In the genomic region with DNA sequence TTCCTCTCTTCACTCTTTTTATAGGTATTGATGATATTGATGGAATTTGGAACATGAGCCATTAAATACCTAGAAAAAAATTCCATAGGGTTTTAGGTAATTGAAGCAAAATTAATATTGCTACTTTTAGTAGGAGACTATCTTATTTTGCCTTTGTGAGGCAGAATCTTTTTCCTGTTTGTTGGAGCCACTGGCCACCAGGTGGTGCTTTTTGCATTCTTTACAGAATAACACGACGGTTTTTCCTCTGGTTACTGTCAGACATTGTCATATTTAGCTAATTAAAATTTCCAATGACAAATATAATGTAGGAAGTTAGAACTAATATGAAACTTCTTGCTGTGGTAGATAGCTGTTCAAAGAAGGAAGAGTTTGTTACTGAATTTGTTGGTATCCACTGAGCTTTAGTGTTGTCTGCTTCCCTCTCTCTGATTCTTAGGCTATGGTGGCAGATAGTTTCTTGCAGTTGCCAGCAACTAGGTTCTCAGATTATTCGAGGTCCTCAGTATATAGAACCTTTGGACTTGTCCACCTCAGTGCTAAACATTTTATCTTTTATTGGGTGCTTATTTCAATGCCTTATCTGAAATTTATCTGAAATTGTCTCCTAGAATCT, we compare ENCODE assay signal across 9 cellular contexts. TPM values are rescaled to one million over a fixed set of nuclear protein-coding genes. Genes with fewer than 3 reads are reported as not detected.
DNase-seq lines count a peak whose midpoint lies in the region; ATAC-seq and TF ChIP-seq lines count a peak whose summit lies in the region.
"Had no signal": no experiment of that assay in that cellular context is flagged by ENCODE, and none has a peak within 500 bp of the region (broad histone marks: within the 10 kb centered on the region; RNA-seq: fewer than 3 reads in every experiment).

No MANE protein-coding gene starts in this region.

- POLR2A ChIA-PET in activated B cell treated with CpG ODN at 0.5 μM for 24 hours (lab: Charles Lee) = interaction anchor here (1.1 to 1.4 kb wide), 4 partner anchors 22 to 66 kb away, joined by 4 to 5 read pairs (median 4); no protein-coding TSS in a partner anchor

- H3K27ac Mint-ChIP-seq in activated B cell treated with CpG ODN at 0.5 μM for 24 hours (peak overlapping the region; percentile 72), type B pancreatic cell (peak overlapping the region; percentile 9)

- ATAC-seq in GM21423 (IDR thresholded peaks at IDR 0.05; ENCODE audit: unreplicated experiment) = peak; percentile 68
- peak; percentile 47 for ATAC-seq in activated B cell treated with CpG ODN at 0.5 μM for 24 hours (ENCODE audit: low read depth)

- intact Hi-C loops in activated B cell treated with CpG ODN at 0.5 μM for 24 hours (cut with micrococcal nuclease) = loop anchor here (1.0 to 5.0 kb wide), 4 partner anchors 16 to 567 kb away; a partner anchor contains a TSS

- no peaks in the 10 kb centered on the region for H3K27me3 Mint-ChIP-seq in activated B cell treated with CpG ODN at 0.5 μM for 24 hours
- no peaks in the 10 kb centered on the region for H3K27me3 Mint-ChIP-seq in type B pancreatic cell

- no peak overlapping the region for H3K4me3 Mint-ChIP-seq in activated B cell treated with CpG ODN at 0.5 μM for 24 hours
- no peak overlapping the region for H3K4me3 Mint-ChIP-seq in type B pancreatic cell

- CTCF ChIA-PET in activated B cell treated with CpG ODN at 0.5 μM for 24 hours (lab: Charles Lee) = interaction anchor here (0.8 to 4.1 kb wide), 17 partner anchors 9 to 158 kb away, joined by 3 to 47 read pairs (median 7); a partner anchor contains a TSS

- H3K36me3 Mint-ChIP-seq in activated B cell treated with CpG ODN at 0.5 μM for 24 hours (ENCODE audit: low read depth) = peaks cover 63% of the 10 kb centered on the region
- peaks cover 9% of the 10 kb centered on the region for H3K36me3 Mint-ChIP-seq in type B pancreatic cell
- H3K36me3 Mint-ChIP-seq: activated naive CD4-positive, alpha-beta T cell treated with anti-CD3 and anti-CD28 coated beads, Interleukin-2, amount 50 U/mL, for 72 hours had no signal

- H3K4me1 Mint-ChIP-seq in activated B cell treated with CpG ODN at 0.5 μM for 24 hours = peaks cover 19% of the 10 kb centered on the region
- H3K4me1 Mint-ChIP-seq in type B pancreatic cell (ENCODE audit: unreplicated experiment) = no peaks in the 10 kb centered on the region

- TF ChIP-seq CTCF in activated B cell treated with CpG ODN at 0.5 μM for 24 hours (IDR thresholded peaks at IDR 0.05) = no peak
- TF ChIP-seq CTCF in type B pancreatic cell (conservative IDR thresholded peaks at IDR 0.05) = peak; percentile 82

- DNase-seq in Daoy (ENCODE audit: low read depth) = peak; percentile 8
- peak; percentile 71 for DNase-seq in NAMALWA (ENCODE audit: low spot score)
- DNase-seq in activated B cell treated with CpG ODN at 0.5 μM for 24 hours = no peak
- DNase-seq in effector CD8-positive, alpha-beta T cell (lab: John Stamatoyannopoulos, UW) = peak; percentile 19
- peak; percentile 62 for DNase-seq in middle frontal gyrus (ENCODE audit: extremely low spot score, low spot score)
- DNase-seq in type B pancreatic cell (ENCODE audit: extremely low spot score, unreplicated experiment) = no peak
- no peak for DNase-seq in SKM-1 treated with dmso at 0.1 percent for 144 hours (lab: John Stamatoyannopoulos, UW; ENCODE audit: unreplicated experiment)

- H3K9me3 Mint-ChIP-seq in activated B cell treated with CpG ODN at 0.5 μM for 24 hours (no peaks in the 10 kb centered on the region), type B pancreatic cell (no peaks in the 10 kb centered on the region)
- H3K9me3 Mint-ChIP-seq: activated naive CD4-positive, alpha-beta T cell treated with anti-CD3 and anti-CD28 coated beads, Interleukin-2, amount 50 U/mL, for 72 hours had no signal

RNA-seq across cellular contexts. Expression of a gene that starts 25.7 kb away (rescaled TPM):
- 50.6 and 51.0 TPM in 2 replicates for total RNA-seq in Daoy (2014; rRNA removed; shearing (Covaris generic))
- total RNA-seq in activated B cell treated with CpG ODN at 0.5 μM for 24 hours (112 and 121 TPM in 2 replicates), type B pancreatic cell (ENCODE audit: low replicate concordance) (53.8 and 59.7 TPM in 2 replicates)

RNA-seq across cellular contexts. Expression of a gene that starts 59.2 kb away (rescaled TPM):
- total RNA-seq in Daoy (2014; rRNA removed; shearing (Covaris generic)) = 13.0 and 14.8 TPM in 2 replicates
- total RNA-seq in activated B cell treated with CpG ODN at 0.5 μM for 24 hours (36.0 and 40.1 TPM in 2 replicates), type B pancreatic cell (ENCODE audit: low replicate concordance) (20.8 and 30.8 TPM in 2 replicates)

Comparison
In these comparisons a context has a peak if more than half of its experiments do, and no peak if none do; other contexts are left out.
1. DNase-seq: peak in Daoy (single experiment), NAMALWA (single experiment), effector CD8-positive, alpha-beta T cell (single experiment) and middle frontal gyrus (single experiment); none in activated B cell treated with CpG ODN at 0.5 μM for 24 hours (single experiment), type B pancreatic cell (single experiment) and SKM-1 treated with dmso at 0.1 percent for 144 hours (single experiment).